8 cellular contexts compared by ENCODE assay signal in genomic region chr3:196867507-196868296, GRCh38. TPM values are rescaled to one million over a fixed set of nuclear protein-coding genes. Genes with fewer than 3 reads are reported as not detected.
DNase-seq lines count a peak whose midpoint lies in the region; ATAC-seq and TF ChIP-seq lines count a peak whose summit lies in the region.

Gene SENP5 (plus strand): TSS chr3:196867920. CDS start chr3:196885182, 17,262 bp downstream.

- H3K9ac ChIP-seq in liver (ENCODE audit: low read depth in 1 of 2, low read length in 2 of 2): peak within 1 kb of the TSS; percentile 90 to 97

- TF ChIP-seq RAD21 in liver (IDR thresholded peaks at IDR 0.05): no peak

- peak within 1 kb of the TSS; percentile 85 for H3K27ac ChIP-seq in CD4-positive, alpha-beta memory T cell (ENCODE audit: low read depth, low read length)
- peak within 1 kb of the TSS; percentile 78 for H3K27ac ChIP-seq in HL-60 (replicated peaks)
- H3K27ac ChIP-seq in liver (ENCODE audit: low read depth in 1 of 2, low read length in 2 of 2): peak within 1 kb of the TSS; percentile 85 to 88

- ATAC-seq in GM19463 (IDR thresholded peaks at IDR 0.05; ENCODE audit: unreplicated experiment): peak; percentile 93

- H3K36me3 Mint-ChIP-seq in CD4-positive, alpha-beta memory T cell: peaks cover 0 to 16% of the 10 kb centered on the region in 2 donors
- H3K36me3 Mint-ChIP-seq in activated CD4-positive, alpha-beta memory T cell treated with anti-CD3 and anti-CD28 coated beads for 36 hours: peaks cover 1% of the 10 kb centered on the region

- under 1% methylated on average over 93 of the region's 93 CpGs for WGBS in liver

- H3K4me1 Mint-ChIP-seq in CD4-positive, alpha-beta memory T cell: peaks cover 18 to 38% (median 29%) of the 10 kb centered on the region in 4 donors
- H3K4me1 Mint-ChIP-seq in activated CD4-positive, alpha-beta memory T cell treated with anti-CD3 and anti-CD28 coated beads for 36 hours (ENCODE audit: low read depth): peaks cover 29% of the 10 kb centered on the region

- peak within 1 kb of the TSS; percentile 95 to 98 (median 96) for H3K4me3 Mint-ChIP-seq in CD4-positive, alpha-beta memory T cell
- H3K4me3 Mint-ChIP-seq in activated CD4-positive, alpha-beta memory T cell treated with anti-CD3 and anti-CD28 coated beads for 36 hours: peak within 1 kb of the TSS; percentile 84

- peaks cover 4% of the 10 kb centered on the region for H3K36me3 ChIP-seq in CD4-positive, alpha-beta memory T cell (ENCODE audit: insufficient read depth, low read length)
- peaks cover 0 to 3% (median 0%) of the 10 kb centered on the region in 4 donors for H3K36me3 ChIP-seq in liver (ENCODE audit: control insufficient read depth in 4 of 4, insufficient read depth in 3 of 4, low read depth in 1 of 4, low read length in 3 of 4)

- no peaks in the 10 kb centered on the region for H3K27me3 ChIP-seq in CD4-positive, alpha-beta memory T cell (ENCODE audit: insufficient read depth, low read length)
- H3K27me3 ChIP-seq in HL-60 (ENCODE audit: insufficient read depth, poor library complexity, severe bottlenecking): no peaks in the 10 kb centered on the region
- H3K27me3 ChIP-seq in liver (ENCODE audit: control insufficient read depth in 4 of 4, insufficient read depth in 4 of 4, low read length in 3 of 4): no peaks in the 10 kb centered on the region

- POLR2A ChIA-PET in CD4-positive, alpha-beta memory T cell (lab: Charles Lee; ENCODE audit: partially characterized antibody): interaction anchor here (0.6 to 3.9 kb wide), 17 partner anchors 8 to 305 kb away, joined by 3 to 99 read pairs (median 3); partner anchors contain the start of genes CEP19, FBXO45, MELTF and NCBP2
- POLR2A ChIA-PET in activated CD4-positive, alpha-beta memory T cell treated with anti-CD3 and anti-CD28 coated beads for 36 hours (lab: Charles Lee): interaction anchor here (0.6 to 3.0 kb wide), 10 partner anchors 16 to 872 kb away, joined by 3 to 36 read pairs (median 4); partner anchors contain the start of genes NCBP2 and PAK2

- H3K9me3 Mint-ChIP-seq in CD4-positive, alpha-beta memory T cell: peaks cover 0 to 2% (median 0%) of the 10 kb centered on the region in 8 donors
- H3K9me3 Mint-ChIP-seq in activated CD4-positive, alpha-beta memory T cell treated with anti-CD3 and anti-CD28 coated beads for 36 hours: peaks cover 2% of the 10 kb centered on the region

- no peaks in the 10 kb centered on the region for H3K9me3 ChIP-seq in CD4-positive, alpha-beta memory T cell (ENCODE audit: control insufficient read depth in 1 of 2, low read length in 2 of 2)
- H3K9me3 ChIP-seq in liver (ENCODE audit: control insufficient read depth in 4 of 4, low read length in 3 of 4): no peaks in the 10 kb centered on the region

- H3K4me1 ChIP-seq in CD4-positive, alpha-beta memory T cell (ENCODE audit: insufficient read depth, low read length): peaks cover 27% of the 10 kb centered on the region
- peaks cover 8 to 26% (median 19%) of the 10 kb centered on the region in 4 donors for H3K4me1 ChIP-seq in liver (ENCODE audit: control insufficient read depth in 4 of 4, insufficient read depth in 4 of 4, low read length in 3 of 4)

- peak within 1 kb of the TSS; percentile 90 to 98 (median 98) for H3K27ac Mint-ChIP-seq in CD4-positive, alpha-beta memory T cell
- H3K27ac Mint-ChIP-seq in activated CD4-positive, alpha-beta memory T cell treated with anti-CD3 and anti-CD28 coated beads for 36 hours: peak within 1 kb of the TSS; percentile 85

- CTCF ChIA-PET in CD4-positive, alpha-beta memory T cell (lab: Charles Lee; ENCODE audit: partially characterized antibody): interaction anchor here (0.8 to 1.5 kb wide), 5 partner anchors 14 to 259 kb away, joined by 3 to 6 read pairs (median 3); partner anchors contain the start of gene NCBP2
- CTCF ChIA-PET in activated CD4-positive, alpha-beta memory T cell treated with anti-CD3 and anti-CD28 coated beads for 36 hours (lab: Charles Lee): interaction anchor here (0.6 to 2.6 kb wide), 10 partner anchors 19 to 461 kb away, joined by 3 to 22 read pairs (median 3); partner anchors contain the start of genes NCBP2 and PIGZ

- H3K4me3 ChIP-seq in CD4-positive, alpha-beta memory T cell (ENCODE audit: low read length in 2 of 2): peak within 1 kb of the TSS; percentile 48 to 73
- H3K4me3 ChIP-seq in HL-60 (replicated peaks; ENCODE audit: insufficient read depth, low read length) (peak within 1 kb of the TSS; percentile 96), liver (ENCODE audit: low read depth in 1 of 3, low read length in 3 of 3) (peak within 1 kb of the TSS; percentile 83 to 96 (median 95))

- TF ChIP-seq CTCF in HL-60 (IDR thresholded peaks at IDR 0.05; ENCODE audit: insufficient read depth, low read length): no peak
- no peak for TF ChIP-seq CTCF in liver (IDR thresholded peaks at IDR 0.05; ENCODE audit: low read depth, low read length, missing input control)

- intact Hi-C loops in CD4-positive, alpha-beta memory T cell (cut with micrococcal nuclease): loop anchor here (1.0 kb wide), 2 partner anchors 75 to 128 kb away; partner anchors contain the start of genes NCBP2 and PAK2
- intact Hi-C loops in activated CD4-positive, alpha-beta memory T cell treated with anti-CD3 and anti-CD28 coated beads for 36 hours (cut with micrococcal nuclease): loop anchor here (1.0 to 10.0 kb wide), 4 partner anchors 15 to 233 kb away; partner anchors contain the start of genes NCBP2 and NRROS

- H3K27me3 Mint-ChIP-seq in CD4-positive, alpha-beta memory T cell: no peaks in the 10 kb centered on the region
- H3K27me3 Mint-ChIP-seq in activated CD4-positive, alpha-beta memory T cell treated with anti-CD3 and anti-CD28 coated beads for 36 hours: no peaks in the 10 kb centered on the region

- peak; percentile 84 to 88 (median 87) for DNase-seq in CD4-positive, alpha-beta memory T cell
- peak; percentile 61 to 86 for DNase-seq in HL-60 (ENCODE audit: low read depth in 1 of 2, low spot score in 1 of 2)
- DNase-seq in NCI-H82 treated with DMSO at 0.1 percent for 48 hours (lab: John Stamatoyannopoulos, UW; ENCODE audit: unreplicated experiment): peak; percentile 73
- DNase-seq in activated CD4-positive, alpha-beta memory T cell treated with anti-CD3 and anti-CD28 coated beads for 36 hours: peak; percentile 94
- peak; percentile 80 to 94 for DNase-seq in dermis microvascular lymphatic vessel endothelial cell (ENCODE audit: low read depth in 2 of 2)
- peak; percentile 90 for DNase-seq in stimulated activated CD4-positive, alpha-beta T cell treated with anti-CD3 and anti-CD28 coated beads, Interleukin-4, amount 100 ng/mL, for 1 hour

TF ChIP-seq in liver, 16 proteins besides CTCF, POLR2A, EP300 and RAD21:
- no peak for TF ChIP-seq NR2F2 (IDR thresholded peaks at IDR 0.05)
- TF ChIP-seq TAF1 (conservative IDR thresholded peaks at IDR 0.05): peak; percentile 44
- TF ChIP-seq GABPA (IDR thresholded peaks at IDR 0.05 in 1 of 2, conservative IDR thresholded peaks at IDR 0.05 in 1 of 2): peak; percentile 25 to 86
- TF ChIP-seq SP1 (IDR thresholded peaks at IDR 0.05): peak; percentile 41
- TF ChIP-seq YY1 (IDR thresholded peaks at IDR 0.05): peak; percentile 58
- TF ChIP-seq ATF3 (IDR thresholded peaks at IDR 0.05): no peak
- peak; percentile 52 for TF ChIP-seq REST (IDR thresholded peaks at IDR 0.05)
- TF ChIP-seq FOXA2 (IDR thresholded peaks at IDR 0.05): no peak
TF ChIP-seq in liver: peak in this region for 5.

RNA-seq across cellular contexts. Expression of gene SENP5, which starts in this region (rescaled TPM):
- 10 to 100 TPM; 44.3 to 45.5 TPM for total RNA-seq in CD4-positive, alpha-beta memory T cell
- polyA plus RNA-seq in CD4-positive, alpha-beta memory T cell: 1 to 10 TPM; 4.9 to 9.7 TPM
- 10 to 100 TPM; 30.5 to 32.0 TPM for total RNA-seq in activated CD4-positive, alpha-beta memory T cell treated with anti-CD3 and anti-CD28 coated beads for 36 hours
- total RNA-seq in dermis microvascular lymphatic vessel endothelial cell (31.2 and 36.2 TPM in 2 replicates), liver (10 to 100 TPM; 21.6 to 26.9 TPM)
- polyA plus RNA-seq in liver: 1 to 10 TPM; 3.9 to 7.0 TPM

Comparison
In these comparisons a context has a peak if more than half of its experiments do, and no peak if none do; other contexts are left out.
1. Peak in every context shown above with its lines: DNase-seq, ATAC-seq, H3K4me3 ChIP-seq and H3K27ac ChIP-seq.